In the genomic region with DNA sequence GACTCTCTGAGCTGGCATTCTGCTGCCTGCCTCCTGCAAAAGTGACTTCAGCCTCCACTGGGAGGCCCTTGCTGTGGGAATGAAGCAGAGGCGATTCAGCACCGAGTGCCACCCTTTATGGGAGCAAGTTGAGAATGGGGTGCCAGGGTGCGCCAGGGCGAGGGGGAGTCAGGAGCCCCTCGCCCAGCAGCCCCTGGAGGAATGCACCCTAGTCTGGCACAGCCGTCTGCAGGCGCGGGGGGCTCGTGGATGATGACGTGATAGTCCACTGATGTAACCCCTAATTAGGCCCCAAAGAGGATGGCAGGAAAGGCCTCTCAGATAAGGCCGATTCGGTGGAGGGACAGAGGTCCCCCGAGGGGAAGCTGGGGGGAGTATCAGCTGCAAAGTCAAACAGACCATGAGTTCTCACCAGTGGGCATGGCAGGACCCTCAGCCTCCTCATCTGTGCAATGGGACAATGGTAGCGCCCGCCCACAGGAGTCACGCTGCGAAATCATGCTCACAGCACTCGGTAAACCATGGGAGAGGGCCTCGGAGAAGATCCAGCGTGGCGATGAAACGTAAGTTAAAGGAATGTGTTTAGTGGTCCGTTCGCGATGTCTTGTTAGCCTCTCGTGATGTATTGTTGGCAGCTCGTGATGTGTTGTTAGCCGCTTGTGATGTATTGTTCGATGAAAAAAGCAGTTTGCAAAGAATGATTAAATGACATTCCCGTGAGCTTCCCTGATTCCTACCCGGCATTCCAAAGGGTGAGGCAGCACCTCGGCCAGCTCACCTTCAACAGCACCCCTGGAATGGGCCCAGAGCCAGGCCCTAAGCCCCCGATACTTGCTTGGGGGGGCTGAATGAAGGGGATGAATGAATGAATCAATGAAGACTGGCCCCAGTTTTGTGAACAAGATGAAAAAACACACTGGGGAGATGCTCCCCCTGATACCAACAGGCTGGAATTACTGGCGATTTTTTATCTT, we compare ENCODE assay signal across 16 cellular contexts.
"Had no signal": no experiment of that assay in that cellular context is flagged by ENCODE, and none has a peak within 500 bp of the region (broad histone marks: within the 10 kb centered on the region; RNA-seq: fewer than 3 reads in every experiment).

No MANE protein-coding gene starts in this region.

- H3K27ac ChIP-seq: ascending aorta, gastroesophageal sphincter, thoracic aorta had no signal

- H3K4me3 Mint-ChIP-seq: memory B cell; natural killer cell; stimulated activated effector memory CD8-positive, alpha-beta T cell treated with anti-CD3 and anti-CD28 coated beads, Interleukin-12 subunit alpha, Interleukin-12 subunit beta, amount 100 ng/mL, for 72 hours had no signal

- H3K36me3 ChIP-seq: ascending aorta, gastroesophageal sphincter, thoracic aorta had no signal

- H3K36me3 Mint-ChIP-seq: memory B cell; natural killer cell; stimulated activated effector memory CD8-positive, alpha-beta T cell treated with anti-CD3 and anti-CD28 coated beads, Interleukin-12 subunit alpha, Interleukin-12 subunit beta, amount 100 ng/mL, for 72 hours had no signal

- H3K9me3 ChIP-seq: ascending aorta, gastroesophageal sphincter, thoracic aorta had no signal

- H3K9me3 Mint-ChIP-seq: memory B cell; natural killer cell; stimulated activated effector memory CD8-positive, alpha-beta T cell treated with anti-CD3 and anti-CD28 coated beads, Interleukin-12 subunit alpha, Interleukin-12 subunit beta, amount 100 ng/mL, for 72 hours had no signal

- H3K4me3 ChIP-seq: ascending aorta, gastroesophageal sphincter, thoracic aorta had no signal

- FAIRE-seq: urothelium cell line had no signal

- DNase-seq: activated CD4-positive, alpha-beta T cell treated with anti-CD3 and anti-CD28 coated beads, Interleukin-2, amount 50 U/mL, for 1 hour; activated CD8-positive, alpha-beta memory T cell treated with anti-CD3 and anti-CD28 coated beads for 24 hours; activated naive CD4-positive, alpha-beta T cell treated with Interleukin-2 at 50 U/mL for 16 hours; left ventricle myocardium superior; natural killer cell; stimulated activated CD4-positive, alpha-beta T cell treated with anti-CD3 and anti-CD28 coated beads, Interleukin-12 subunit alpha, Interleukin-12 subunit beta, amount 100 ng/mL, for 4 hours; stimulated activated CD4-positive, alpha-beta T cell treated with anti-CD3 and anti-CD28 coated beads, Interleukin-2, amount 100 ng/mL, for 24 hours; T-helper 9 cell had no signal

- H3K27me3 ChIP-seq: ascending aorta, dorsolateral prefrontal cortex had no signal

- ATAC-seq: activated CD4-positive, CD25-positive, alpha-beta regulatory T cell treated with anti-CD3 and anti-CD28 coated beads, Interleukin-2, amount 50 U/mL, for 24 hours; gastroesophageal sphincter; left ventricle myocardium superior; natural killer cell; stimulated activated effector memory CD8-positive, alpha-beta T cell treated with anti-CD3 and anti-CD28 coated beads, Interleukin-12 subunit alpha, Interleukin-12 subunit beta, amount 100 ng/mL, for 72 hours had no signal

- H3K27ac Mint-ChIP-seq: memory B cell; natural killer cell; stimulated activated effector memory CD8-positive, alpha-beta T cell treated with anti-CD3 and anti-CD28 coated beads, Interleukin-12 subunit alpha, Interleukin-12 subunit beta, amount 100 ng/mL, for 72 hours had no signal
